ENCODE assay signal across 8 cellular contexts in the genomic region with DNA sequence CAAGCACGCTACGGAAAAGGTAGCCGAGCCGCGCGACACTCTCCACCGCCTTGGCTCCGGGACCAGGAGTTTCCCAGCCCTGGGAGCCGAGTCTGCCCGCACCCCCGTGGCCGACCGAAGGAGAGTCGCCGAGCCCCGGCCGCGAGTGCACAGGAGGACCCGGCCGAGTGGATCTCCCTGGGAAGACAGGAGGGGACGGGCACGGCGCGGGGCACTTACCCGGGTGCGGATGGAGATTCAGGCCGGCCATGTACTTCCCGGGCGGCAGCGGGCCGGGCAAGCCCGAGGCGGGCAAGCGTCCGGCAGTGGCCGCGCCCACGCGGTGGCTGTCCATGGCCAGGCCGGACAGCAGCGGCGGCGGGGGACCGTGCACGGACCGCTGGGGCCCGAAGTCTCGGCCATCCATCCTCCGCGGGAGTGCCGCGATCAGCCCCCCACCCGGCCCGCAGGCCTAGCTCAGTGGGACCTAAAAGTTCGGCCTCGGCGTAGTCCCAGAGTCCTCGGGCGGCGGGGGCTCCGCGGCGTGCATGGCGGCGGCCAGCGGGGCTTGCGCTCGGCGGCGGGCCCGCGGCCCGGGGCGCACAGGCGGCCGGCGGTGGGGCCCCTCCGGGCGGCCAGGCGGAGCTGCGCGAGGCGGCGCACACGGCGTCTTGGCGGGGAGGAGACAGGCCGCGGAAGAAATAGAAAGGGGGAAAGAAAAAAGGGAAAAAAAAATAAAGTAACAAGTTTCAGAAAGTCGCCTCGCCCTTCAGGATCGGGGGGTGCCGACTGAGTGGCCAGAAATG. TPM values are rescaled to one million over a fixed set of nuclear protein-coding genes. Genes with fewer than 3 reads are reported as not detected.
A peak's percentile ranks its signal among the peaks of the same experiment; 100 is the strongest.
DNase-seq lines count a peak whose midpoint lies in the region; ATAC-seq and TF ChIP-seq lines count a peak whose summit lies in the region.

No MANE protein-coding gene starts in this region.

- H3K27me3 ChIP-seq in fibroblast of lung (ENCODE audit: control insufficient read depth, insufficient read depth, low read length): no peaks in the 10 kb centered on the region
- no peaks in the 10 kb centered on the region for H3K27me3 ChIP-seq in neutrophil

- H3K4me2 ChIP-seq in fibroblast of lung (ENCODE audit: extremely low read depth, insufficient read depth, low read length): peak overlapping the region; percentile 92

- no peak overlapping the region for H3K27ac Mint-ChIP-seq in T-helper 2 cell treated with Interferon-gamma antibody and Interleukin-4, amounts not matched to agents 5 μg/mL and 100 μg/mL, for 36 hours

- peaks cover 1% of the 10 kb centered on the region for H3K36me3 Mint-ChIP-seq in T-helper 2 cell treated with Interferon-gamma antibody and Interleukin-4, amounts not matched to agents 5 μg/mL and 100 μg/mL, for 36 hours (ENCODE audit: low read depth)

- peak overlapping the region; percentile 94 for H3K9ac ChIP-seq in fibroblast of lung (ENCODE audit: insufficient read depth, low read length)

- H3K4me1 Mint-ChIP-seq in T-helper 2 cell treated with Interferon-gamma antibody and Interleukin-4, amounts not matched to agents 5 μg/mL and 100 μg/mL, for 36 hours (ENCODE audit: low read depth): peaks cover 16% of the 10 kb centered on the region

- no peaks in the 10 kb centered on the region for H3K9me3 Mint-ChIP-seq in T-helper 2 cell treated with Interferon-gamma antibody and Interleukin-4, amounts not matched to agents 5 μg/mL and 100 μg/mL, for 36 hours

- no peak for ATAC-seq in GM19467 (IDR thresholded peaks at IDR 0.05; ENCODE audit: unreplicated experiment)
- ATAC-seq in GM19463 (IDR thresholded peaks at IDR 0.05; ENCODE audit: unreplicated experiment): no peak
- no peak for ATAC-seq in HG02763 (IDR thresholded peaks at IDR 0.05; ENCODE audit: unreplicated experiment)

- peak; percentile 8 for DNase-seq in NCI-H1105 treated with DMSO at 0.1 percent for 48 hours (lab: John Stamatoyannopoulos, UW)
- DNase-seq in NCI-H1105 (lab: John Stamatoyannopoulos, UW): no peak
- no peak for DNase-seq in T-helper 2 cell treated with Interferon-gamma antibody and Interleukin-4, amounts not matched to agents 5 μg/mL and 100 μg/mL, for 36 hours (ENCODE audit: low spot score)
- DNase-seq in fibroblast of lung (ENCODE audit: low read depth in 2 of 2): peak in 1 of 2 donors; percentile 20

- TF ChIP-seq CTCF in fibroblast of lung (conservative IDR thresholded peaks at IDR 0.05 in 1 of 2, IDR thresholded peaks at IDR 0.05 in 1 of 2; ENCODE audit: low read depth in 1 of 2, low read length in 2 of 2): no peak
- TF ChIP-seq CTCF in neutrophil (IDR thresholded peaks at IDR 0.05): no peak

- H3K4me3 ChIP-seq in fibroblast of lung (replicated peaks in 1 of 4; ENCODE audit: control extremely low read depth in 1 of 4, insufficient read depth in 1 of 4, low read depth in 3 of 4, low read length in 4 of 4): peak overlapping the region; percentile 92 to 99 (median 94)
- H3K4me3 ChIP-seq in neutrophil (ENCODE audit: low read depth in 1 of 2, low read length in 1 of 2): peak overlapping the region; percentile 93 to 97

- H4K20me1 ChIP-seq in fibroblast of lung (ENCODE audit: control insufficient read depth, extremely low read depth, insufficient read depth, low read length): no peaks in the 10 kb centered on the region

- H3K4me3 Mint-ChIP-seq in T-helper 2 cell treated with Interferon-gamma antibody and Interleukin-4, amounts not matched to agents 5 μg/mL and 100 μg/mL, for 36 hours: peak overlapping the region; percentile 32

- peaks cover 74% of the 10 kb centered on the region for H3K27me3 Mint-ChIP-seq in T-helper 2 cell treated with Interferon-gamma antibody and Interleukin-4, amounts not matched to agents 5 μg/mL and 100 μg/mL, for 36 hours (ENCODE audit: low read depth)

- H2AFZ ChIP-seq in fibroblast of lung (ENCODE audit: low read length): no peak overlapping the region

- peak overlapping the region; percentile 99 for H3K27ac ChIP-seq in fibroblast of lung (ENCODE audit: insufficient read depth, low read length)
- H3K27ac ChIP-seq in neutrophil: peak overlapping the region; percentile 96

- peaks cover 92% of the 10 kb centered on the region for H3K79me2 ChIP-seq in fibroblast of lung (ENCODE audit: control insufficient read depth, insufficient read depth, low read length)

- H3K36me3 ChIP-seq in fibroblast of lung (ENCODE audit: control insufficient read depth, insufficient read depth, low read length): peaks cover 2% of the 10 kb centered on the region
- peaks cover 5% of the 10 kb centered on the region for H3K36me3 ChIP-seq in neutrophil

- H3K9me3 ChIP-seq in fibroblast of lung (ENCODE audit: control insufficient read depth, insufficient read depth, low read depth, low read length) (no peaks in the 10 kb centered on the region), neutrophil (no peaks in the 10 kb centered on the region)

- H3K4me1 ChIP-seq in fibroblast of lung (ENCODE audit: control insufficient read depth, extremely low read depth, insufficient read depth, low read length): peaks cover 7% of the 10 kb centered on the region
- H3K4me1 ChIP-seq in neutrophil (ENCODE audit: control insufficient read depth in 1 of 2, insufficient read depth in 1 of 2, low read depth in 1 of 2, low read length in 1 of 2): peaks cover 27 to 36% of the 10 kb centered on the region in 2 experiments

RNA-seq across cellular contexts. Expression of gene TNRC18, which starts 2.6 kb away (rescaled TPM):
- total RNA-seq in fibroblast of lung: 32.1 and 38.5 TPM in 2 replicates
- polyA plus RNA-seq in fibroblast of lung: 19.7 and 21.7 TPM in 2 replicates
- 51.5 and 68.1 TPM in 2 replicates for polyA plus RNA-seq in fibroblast of lung (2012)
- polyA minus RNA-seq in fibroblast of lung (ENCODE audit: low replicate concordance): 145 and 179 TPM in 2 replicates
